9 cellular contexts compared by ENCODE assay signal in the genomic region with DNA sequence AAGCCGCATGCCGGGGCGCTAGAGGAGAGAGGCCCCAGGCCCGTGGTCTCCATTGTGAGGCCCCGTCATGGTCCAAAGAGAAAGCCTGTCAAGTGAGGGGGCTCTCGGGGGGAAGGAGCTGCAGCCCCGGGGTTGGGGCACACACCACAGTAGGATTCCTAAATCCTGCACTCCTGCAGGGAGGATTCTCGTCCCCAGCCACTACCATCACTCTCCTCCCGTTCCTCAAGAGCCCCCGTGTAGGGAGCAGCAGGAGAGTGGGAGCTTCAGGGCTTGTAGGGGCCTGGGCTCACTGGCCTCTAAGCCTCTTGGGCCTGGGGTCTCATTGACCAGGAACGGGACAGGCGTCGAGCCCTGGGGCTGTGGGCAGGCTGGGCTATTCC. TPM values are rescaled to one million over a fixed set of nuclear protein-coding genes. Genes with fewer than 3 reads are reported as not detected.
A peak's percentile ranks its signal among the peaks of the same experiment; 100 is the strongest.
DNase-seq lines count a peak whose midpoint lies in the region; ATAC-seq and TF ChIP-seq lines count a peak whose summit lies in the region.
"Had no signal": no experiment of that assay in that cellular context is flagged by ENCODE, and none has a peak within 500 bp of the region (broad histone marks: within the 10 kb centered on the region; RNA-seq: fewer than 3 reads in every experiment).

No MANE protein-coding gene starts in this region.

- peak; percentile 40 for DNase-seq in GM10266 (ENCODE audit: extremely low spot score)
- DNase-seq in fibroblast of villous mesenchyme (ENCODE audit: low read depth), result no peak
- DNase-seq in skeletal muscle cell (ENCODE audit: low read depth), result no peak
- DNase-seq in NCI-H1417 treated with DMSO at 0.1 percent for 48 hours (lab: John Stamatoyannopoulos, UW), result no peak
- no peak for DNase-seq in activated naive CD4-positive, alpha-beta T cell treated with Interleukin-2 at 50 U/mL for 16 hours

- no peak for TF ChIP-seq CTCF in GM10266 (IDR thresholded peaks at IDR 0.05; ENCODE audit: control insufficient read depth, insufficient read depth, low read depth, missing control alignments)
- no peak for TF ChIP-seq CTCF in SU-DHL-6 (IDR thresholded peaks at IDR 0.05; ENCODE audit: insufficient read depth, low read length, poor library complexity, severe bottlenecking)
- TF ChIP-seq CTCF in fibroblast of villous mesenchyme (IDR thresholded peaks at IDR 0.05; ENCODE audit: insufficient read depth, low read depth, low read length), result no peak

- H3K27ac ChIP-seq in SU-DHL-6 (ENCODE audit: low read depth, low read length), result no peak overlapping the region
- H3K27ac ChIP-seq: SK-N-MC had no signal

- H4K20me1 ChIP-seq in SU-DHL-6 (ENCODE audit: low read depth, low read length), result no peaks in the 10 kb centered on the region

- no peak for ATAC-seq in HG03139 (IDR thresholded peaks at IDR 0.05; ENCODE audit: unreplicated experiment)
- ATAC-seq in GM19455 (IDR thresholded peaks at IDR 0.05; ENCODE audit: unreplicated experiment), result no peak

- no peaks in the 10 kb centered on the region for H3K36me3 ChIP-seq in SU-DHL-6 (ENCODE audit: low read length)

- no peak overlapping the region for H2AFZ ChIP-seq in SU-DHL-6 (ENCODE audit: low read depth, low read length, severe bottlenecking)

- no peak overlapping the region for H3K9ac ChIP-seq in SU-DHL-6 (ENCODE audit: low read length)

- peaks cover 3% of the 10 kb centered on the region; the same call in 1 of the 2 replicates for H3F3A ChIP-seq in SU-DHL-6 (ENCODE audit: insufficient read depth)

- no peaks in the 10 kb centered on the region for H3K9me3 ChIP-seq in SU-DHL-6 (ENCODE audit: insufficient read depth, low read length)

- H3K27me3 ChIP-seq in SU-DHL-6 (ENCODE audit: low read length), result no peaks in the 10 kb centered on the region

- no peaks in the 10 kb centered on the region for H3K9me2 ChIP-seq in SU-DHL-6 (replicated peaks; ENCODE audit: insufficient read depth, low read length)

- H3K4me2 ChIP-seq in SU-DHL-6 (ENCODE audit: low read depth, low read length, poor library complexity, severe bottlenecking), result peak overlapping the region; percentile 66

- no peaks in the 10 kb centered on the region for H3K79me2 ChIP-seq in SU-DHL-6 (ENCODE audit: insufficient read depth, low read length)

- H3K4me3 ChIP-seq in SU-DHL-6 (ENCODE audit: insufficient read depth, low read length, poor library complexity, severe bottlenecking) (no peak overlapping the region), fibroblast of villous mesenchyme (ENCODE audit: low read depth, low read length) (peak overlapping the region; percentile 73), skeletal muscle cell (ENCODE audit: low read depth, low read length) (peak overlapping the region; percentile 67)
- H3K4me3 ChIP-seq: SK-N-MC had no signal

RNA-seq across cellular contexts. Expression of gene C16orf86, which starts 0.8 kb away (rescaled TPM):
- total RNA-seq in fibroblast of villous mesenchyme, result 1.3 and 3.9 TPM in 2 replicates

RNA-seq across cellular contexts. Expression of gene ENKD1, which starts 0.9 kb away (rescaled TPM):
- total RNA-seq in fibroblast of villous mesenchyme, result 10.0 and 11.2 TPM in 2 replicates

RNA-seq across cellular contexts. Expression of gene PARD6A, which starts 6.7 kb away (rescaled TPM):
- total RNA-seq in fibroblast of villous mesenchyme, result 0.97 and 2.6 TPM in 2 replicates

RNA-seq across cellular contexts. Expression of gene ACD, which starts 7.4 kb away (rescaled TPM):
- 15.1 and 19.3 TPM in 2 replicates for total RNA-seq in fibroblast of villous mesenchyme

RNA-seq across cellular contexts. Expression of gene CARMIL2, which starts 22.5 kb away (rescaled TPM):
- total RNA-seq in fibroblast of villous mesenchyme, result under 0.01 TPM in 2 replicates
